Comparison of ENCODE assay signal across 8 cellular contexts in the genomic region with DNA sequence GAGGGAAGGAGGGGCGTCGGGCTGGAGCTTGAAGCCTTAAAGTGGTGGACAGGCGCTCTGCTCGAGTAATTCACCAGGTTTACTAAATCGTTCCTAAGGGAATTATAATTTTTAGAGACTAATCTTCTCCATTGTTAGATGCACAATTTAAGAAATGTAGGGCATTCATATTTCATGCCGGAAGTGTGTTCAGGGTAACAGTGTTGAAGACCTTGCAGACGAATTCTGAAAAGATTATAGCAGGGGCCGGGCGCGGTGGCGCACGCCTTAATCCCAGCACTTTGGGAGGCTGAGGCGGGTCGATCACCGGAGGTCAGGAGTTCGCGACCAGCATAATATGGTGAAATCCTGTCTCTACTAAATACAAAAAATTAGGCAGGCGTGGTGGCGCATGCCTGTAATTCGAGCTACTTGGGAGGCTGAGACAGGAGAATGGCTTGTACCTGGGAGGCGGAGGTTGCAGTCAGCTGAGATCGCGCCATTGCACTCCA. TPM values are rescaled to one million over a fixed set of nuclear protein-coding genes. Genes with fewer than 3 reads are reported as not detected.
A peak's percentile ranks its signal among the peaks of the same experiment; 100 is the strongest.
DNase-seq lines count a peak whose midpoint lies in the region; ATAC-seq, FAIRE-seq and TF ChIP-seq lines count a peak whose summit lies in the region.

No MANE protein-coding gene starts in this region.

- H3K4me3 Mint-ChIP-seq in chondrocyte (ENCODE audit: unreplicated experiment): no peak overlapping the region

- peaks cover 42% of the 10 kb centered on the region for H3K79me2 ChIP-seq in GM12878 (ENCODE audit: control insufficient read depth, insufficient read depth, low read length)

- TF ChIP-seq CTCF in GM06990 (IDR thresholded peaks at IDR 0.05; ENCODE audit: insufficient read depth, low read length, poor library complexity, severe bottlenecking) (no peak), GM12878 (IDR thresholded peaks at IDR 0.05 in 2 of 3, conservative IDR thresholded peaks at IDR 0.05 in 1 of 3; ENCODE audit: control insufficient read depth in 2 of 3, extremely low read depth in 1 of 3, insufficient read depth in 1 of 3, low read depth in 3 of 3, low read length in 3 of 3) (no peak), omental fat pad (IDR thresholded peaks at IDR 0.05) (no peak), chondrocyte (IDR thresholded peaks at IDR 0.05) (no peak)

- H3K4ac ChIP-seq in mesenchymal stem cell (ENCODE audit: low read depth in 1 of 2, low read length in 2 of 2): peak overlapping the region in 1 of 2 experiments; percentile 26

- no peaks in the 10 kb centered on the region for H3K9me3 Mint-ChIP-seq in chondrocyte (ENCODE audit: low read depth)

- no peak overlapping the region for H3K18ac ChIP-seq in mesenchymal stem cell (ENCODE audit: low read depth in 1 of 2, low read length in 2 of 2)

- no peak overlapping the region for H2BK5ac ChIP-seq in mesenchymal stem cell (ENCODE audit: low read depth, low read length, poor library complexity, severe bottlenecking)

- no peak for TF ChIP-seq POLR2A in GM12878 (IDR thresholded peaks at IDR 0.05; ENCODE audit: low read depth, low read length)

- H4K20me1 ChIP-seq in GM12878 (ENCODE audit: control insufficient read depth, insufficient read depth): no peaks in the 10 kb centered on the region

- H3K9me3 ChIP-seq in GM12878 (replicated peaks; ENCODE audit: control insufficient read depth, insufficient read depth, low read length) (no peaks in the 10 kb centered on the region; the same call in 2 of the 3 replicates), mesenchymal stem cell (ENCODE audit: control insufficient read depth, low read length) (no peaks in the 10 kb centered on the region)

- H3K4me2 ChIP-seq in GM12878 (ENCODE audit: control insufficient read depth, insufficient read depth) (peak overlapping the region; percentile 53), mesenchymal stem cell (ENCODE audit: low read length, poor library complexity, severe bottlenecking) (peak overlapping the region; percentile 38)

- H3K4me3 ChIP-seq in GM06990 (replicated peaks; ENCODE audit: low read depth, low read length) (peak overlapping the region; percentile 85), GM12878 (peak overlapping the region; percentile 80; the same call in 1 of the 2 replicates), mesenchymal stem cell (ENCODE audit: insufficient read depth in 1 of 2, low read depth in 1 of 2, low read length in 2 of 2) (peak overlapping the region in 1 of 2 experiments; percentile 92), H7 (ENCODE audit: insufficient read depth, low read depth, low read length) (no peak overlapping the region)

- TF ChIP-seq RAD21 in GM12878 (IDR thresholded peaks at IDR 0.05; ENCODE audit: insufficient read depth, low read depth, low read length): no peak

- H2AFZ ChIP-seq in GM12878 (ENCODE audit: control insufficient read depth, low read depth, low read length): peak overlapping the region; percentile 48
- H2AFZ ChIP-seq in mesenchymal stem cell (ENCODE audit: low read depth, low read length): no peak overlapping the region

- in situ Hi-C loops in GM12878 (cut with MboI): no loop called here

- H3K9ac ChIP-seq in GM12878 (ENCODE audit: control insufficient read depth, insufficient read depth, low read length) (peak overlapping the region; percentile 83; the same call in 1 of the 2 replicates), mesenchymal stem cell (ENCODE audit: low read length) (peak overlapping the region; percentile 95)

- 64% methylated on average over 23 of the region's 23 CpGs for WGBS in GM12878 (ENCODE audit: insufficient coverage, insufficient replicate concordance, low lambda C conversion rate, missing lambda C conversion rate)
- WGBS in mesenchymal stem cell: 73% methylated on average over 20 of the region's 23 CpGs

- H3K14ac ChIP-seq in mesenchymal stem cell (ENCODE audit: low read length in 2 of 2): no peak overlapping the region

- H4K8ac ChIP-seq in mesenchymal stem cell (ENCODE audit: low read length): no peak overlapping the region

- TF ChIP-seq EP300 in GM12878 (IDR thresholded peaks at IDR 0.05; ENCODE audit: borderline replicate concordance in 1 of 2, control insufficient read depth in 1 of 2, low read depth in 2 of 2, low read length in 2 of 2): no peak

- H2AK5ac ChIP-seq in mesenchymal stem cell (ENCODE audit: low read length, severe bottlenecking): no peak overlapping the region

- FAIRE-seq in GM12878 (lab: Jason Lieb, UNC): no peak

- no peaks in the 10 kb centered on the region for H3K27me3 Mint-ChIP-seq in chondrocyte (ENCODE audit: low read depth)

- H2BK15ac ChIP-seq in mesenchymal stem cell (ENCODE audit: low read depth, poor library complexity, severe bottlenecking): no peak overlapping the region

- CTCF ChIA-PET in GM12878 (lab: Yijun Ruan, JAX): interaction anchor here (0.7 to 2.5 kb wide), 3 partner anchors 15 to 129 kb away, joined by 3 to 15 read pairs (median 3); no protein-coding TSS in a partner anchor

- intact Hi-C loops in GM12878 (cut with micrococcal nuclease; ENCODE audit: unreplicated experiment): no loop called here

- no TSS peak for BruUV-seq in GM12878 (replicated peaks; lab: Mats Ljungman, UMichigan)

- no peak overlapping the region for H3K23ac ChIP-seq in mesenchymal stem cell (ENCODE audit: low read length in 2 of 2)

- DNase-seq in GM06990 (ENCODE audit: extremely low read depth, insufficient read length) (no peak), GM12878 (ENCODE audit: low read depth, low spot score) (no peak), mesenchymal stem cell (no peak), omental fat pad (ENCODE audit: low spot score) (no peak), H7 (no peak), chondrocyte (ENCODE audit: low spot score) (no peak)

- SMC1A ChIA-PET in GM12878 (lab: Charles Lee; ENCODE audit: uncharacterized antibody, unreplicated experiment): interaction anchor here (0.6 to 1.6 kb wide), 5 partner anchors 12 to 125 kb away, joined by 3 to 7 read pairs (median 4); partner anchors contain the start of gene BNIP2

- H2BK12ac ChIP-seq in mesenchymal stem cell (ENCODE audit: low read length in 2 of 2): peak overlapping the region in 1 of 2 experiments; percentile 37

- peaks cover 5% of the 10 kb centered on the region for H3K36me3 Mint-ChIP-seq in chondrocyte (ENCODE audit: low read depth)

- peaks cover 15% of the 10 kb centered on the region for H3K79me1 ChIP-seq in mesenchymal stem cell (replicated peaks; ENCODE audit: low read length, poor library complexity, severe bottlenecking)

- peaks cover 9% of the 10 kb centered on the region for H3K36me3 ChIP-seq in GM06990 (ENCODE audit: control insufficient read depth, insufficient read depth, low read length)
- H3K36me3 ChIP-seq in GM12878 (ENCODE audit: control insufficient read depth in 2 of 2, insufficient read depth in 2 of 2, low read length in 1 of 2): peaks cover 0 to 9% of the 10 kb centered on the region in 2 experiments; a peak in 2 of 4 replicates
- peaks cover 9 to 41% of the 10 kb centered on the region in 2 experiments for H3K36me3 ChIP-seq in mesenchymal stem cell (ENCODE audit: control insufficient read depth in 1 of 2, insufficient read depth in 2 of 2, low read depth in 1 of 2, low read length in 2 of 2)
- H3K36me3 ChIP-seq in H7 (replicated peaks; ENCODE audit: control insufficient read depth, insufficient read depth, low read length): 0 out of 2 replicates have a peak, but pooled peaks cover 2% of the 10 kb centered on the region

- H4K91ac ChIP-seq in mesenchymal stem cell (ENCODE audit: low read length): no peak overlapping the region

- H3K4me1 Mint-ChIP-seq in chondrocyte (ENCODE audit: low read depth): peaks cover 4% of the 10 kb centered on the region

- no peaks in the 10 kb centered on the region for H3K27me3 ChIP-seq in GM06990 (replicated peaks; ENCODE audit: control insufficient read depth, insufficient read depth, low read length)
- H3K27me3 ChIP-seq in GM12878 (replicated peaks in 1 of 2; ENCODE audit: control insufficient read depth in 2 of 2, insufficient read depth in 2 of 2, low read length in 1 of 2): no peaks in the 10 kb centered on the region
- H3K27me3 ChIP-seq in mesenchymal stem cell (ENCODE audit: control insufficient read depth in 1 of 2, insufficient read depth in 1 of 2, low read length in 2 of 2): no peaks in the 10 kb centered on the region
- H3K27me3 ChIP-seq in H7 (ENCODE audit: control insufficient read depth, insufficient read depth, low read length): no peaks in the 10 kb centered on the region

- H3K4me1 ChIP-seq in GM12878 (ENCODE audit: control insufficient read depth, insufficient read depth, low read length) (0 out of 2 replicates have a peak, but pooled peaks cover 4% of the 10 kb centered on the region), mesenchymal stem cell (ENCODE audit: control insufficient read depth, insufficient read depth, low read depth, low read length) (peaks cover 2% of the 10 kb centered on the region)

- no peak overlapping the region for H2BK120ac ChIP-seq in mesenchymal stem cell (ENCODE audit: low read depth, low read length)

- RAD21 ChIA-PET in GM12878 (lab: Charles Lee; ENCODE audit: unreplicated experiment): interaction anchor here (1.0 to 1.6 kb wide), 4 partner anchors 10 to 125 kb away, joined by 3 to 4 read pairs (median 3); no protein-coding TSS in a partner anchor

- H3K27ac ChIP-seq in GM12878 (ENCODE audit: control insufficient read depth, insufficient read depth) (peak overlapping the region; percentile 77), mesenchymal stem cell (ENCODE audit: low read length, poor library complexity, severe bottlenecking) (peak overlapping the region; percentile 19)

- H3K27ac Mint-ChIP-seq in chondrocyte (ENCODE audit: unreplicated experiment): no peak overlapping the region

- peak; percentile 2 for ATAC-seq in HG02981 (IDR thresholded peaks at IDR 0.05; ENCODE audit: unreplicated experiment)
- no peak for ATAC-seq in GM12878
- ATAC-seq in omental fat pad (ENCODE audit: low FRiP score): no peak
- no peak for ATAC-seq in HG03135 (IDR thresholded peaks at IDR 0.05; ENCODE audit: unreplicated experiment)

- POLR2A ChIA-PET in GM12878 (lab: Charles Lee): interaction anchor here (0.9 kb wide), 1 partner anchor 18 kb away, joined by 4 read pairs; no protein-coding TSS in a partner anchor

RNA-seq across cellular contexts. Expression of gene GTF2A2, which starts 0.4 kb away (rescaled TPM):
- total RNA-seq in GM12878 (2013; cell fraction: nucleolus; rRNA removed): 23.3 and 27.0 TPM in 2 replicates
- total RNA-seq in GM12878 (2014; rRNA removed) (89.2 and 104 TPM in 2 replicates), GM12878 (2014; rRNA removed; fragmentation: Illumina TruSeq; extraction: Trizol) (98.1 and 105 TPM in 2 replicates), GM12878 (2021) (150 and 160 TPM in 2 replicates), omental fat pad (10 to 100 TPM; 22.4 to 38.6 (median 28.7) TPM), chondrocyte (105 to 114 TPM (median 109 TPM) in 3 replicates)
- polyA plus RNA-seq in GM12878 (2011; ENCODE audit: low read depth): 56.6 TPM
- polyA plus RNA-seq in GM12878 (2011; rRNA removed) (93.9 and 172 TPM in 2 replicates), GM12878 (2014; fragmentation: Illumina TruSeq; extraction: Trizol) (108 and 124 TPM in 2 replicates), GM12878 (2014; fragmentation: Nextera tagmentation; extraction: Ambion mirVana) (100 to 1,000 TPM; 479 to 565 TPM), GM12878 (2014; rRNA removed) (101 and 103 TPM in 2 replicates), GM12878 (2016; fragmentation: Nextera tagmentation; extraction: Ambion mirVana) (100 to 1,000 TPM; 486 to 493 TPM)
- polyA plus RNA-seq in GM12878 (2011; cell fraction: cytosol; rRNA removed): 43.4 and 48.7 TPM in 2 replicates
- 22.4 and 46.6 TPM in 2 replicates for polyA plus RNA-seq in GM12878 (2011; cell fraction: nucleus; rRNA removed)
- polyA plus RNA-seq in GM12878 (2012): 68.8 and 94.4 TPM in 2 replicates
- polyA minus RNA-seq in GM12878 (2011; rRNA and poly(A)+ RNA removed): 13.6 and 15.9 TPM in 2 replicates
- polyA minus RNA-seq in GM12878 (2011; cell fraction: cytosol; rRNA and poly(A)+ RNA removed): 9.5 and 14.2 TPM in 2 replicates
- polyA minus RNA-seq in GM12878 (2011; cell fraction: nucleus; rRNA and poly(A)+ RNA removed): 8.7 and 11.8 TPM in 2 replicates
- polyA plus RNA-seq in mesenchymal stem cell (2013, experiment 1 of 2): 171 TPM
- 190 TPM for polyA plus RNA-seq in mesenchymal stem cell (2013, experiment 2 of 2)
- 36.4 and 63.4 TPM in 2 replicates for total RNA-seq in H7 (2014; rRNA removed; shearing (Covaris generic))

RNA-seq across cellular contexts. Expression of gene BNIP2, which starts 31.4 kb away (rescaled TPM):
- 109 and 110 TPM in 2 replicates for total RNA-seq in GM12878 (2013; cell fraction: nucleolus; rRNA removed)
- total RNA-seq in GM12878 (2014; rRNA removed): 61.2 and 68.1 TPM in 2 replicates
- total RNA-seq in GM12878 (2014; rRNA removed; fragmentation: Illumina TruSeq; extraction: Trizol): 88.3 and 90.2 TPM in 2 replicates
- total RNA-seq in GM12878 (2021): 60.2 and 63.1 TPM in 2 replicates
- polyA plus RNA-seq in GM12878 (2011; ENCODE audit: low read depth): 19.6 TPM
- 51.8 and 86.2 TPM in 2 replicates for polyA plus RNA-seq in GM12878 (2011; rRNA removed)
- 22.8 and 49.6 TPM in 2 replicates for polyA plus RNA-seq in GM12878 (2011; cell fraction: cytosol; rRNA removed)
- polyA plus RNA-seq in GM12878 (2011; cell fraction: nucleus; rRNA removed): 20.1 and 44.3 TPM in 2 replicates
- 40.0 and 41.6 TPM in 2 replicates for polyA plus RNA-seq in GM12878 (2012)
- polyA plus RNA-seq in GM12878 (2014; fragmentation: Illumina TruSeq; extraction: Trizol): 82.4 and 103 TPM in 2 replicates
- polyA plus RNA-seq in GM12878 (2014; fragmentation: Nextera tagmentation; extraction: Ambion mirVana): 10 to 100 TPM; 29.9 to 58.5 TPM
- polyA plus RNA-seq in GM12878 (2014; rRNA removed): 64.5 and 74.2 TPM in 2 replicates
- 100 to 1,000 TPM; 113 to 122 TPM for polyA plus RNA-seq in GM12878 (2016; fragmentation: Nextera tagmentation; extraction: Ambion mirVana)
- 11.2 and 23.2 TPM in 2 replicates for polyA minus RNA-seq in GM12878 (2011; rRNA and poly(A)+ RNA removed)
- polyA minus RNA-seq in GM12878 (2011; cell fraction: cytosol; rRNA and poly(A)+ RNA removed): 18.8 and 22.9 TPM in 2 replicates
- 16.2 and 27.7 TPM in 2 replicates for polyA minus RNA-seq in GM12878 (2011; cell fraction: nucleus; rRNA and poly(A)+ RNA removed)
- 56.0 TPM for polyA plus RNA-seq in mesenchymal stem cell (2013, experiment 1 of 2)
- polyA plus RNA-seq in mesenchymal stem cell (2013, experiment 2 of 2): 53.8 TPM
- total RNA-seq in omental fat pad: 100 to 1,000 TPM; 102 to 162 (median 132) TPM
- total RNA-seq in H7 (2014; rRNA removed; shearing (Covaris generic)): 28.9 and 30.6 TPM in 2 replicates
- 55.7 to 59.2 TPM (median 58.1 TPM) in 3 replicates for total RNA-seq in chondrocyte

RNA-seq across cellular contexts. Expression of gene GCNT3, which starts 46.1 kb away (rescaled TPM):
- total RNA-seq in GM12878 (2013; cell fraction: nucleolus; rRNA removed): not detected in 2 replicates
- total RNA-seq in GM12878 (2014; rRNA removed) (0.05 and 0.34 TPM in 2 replicates), GM12878 (2014; rRNA removed; fragmentation: Illumina TruSeq; extraction: Trizol) (0.04 and 0.23 TPM in 2 replicates), GM12878 (2021) (0.11 and 0.31 TPM in 2 replicates), omental fat pad (not detected), chondrocyte (0.51 to 0.79 TPM (median 0.70 TPM) in 3 replicates)
- not detected for polyA plus RNA-seq in GM12878 (2011; ENCODE audit: low read depth)
- polyA plus RNA-seq in GM12878 (2011; rRNA removed) (0.53 and 0.55 TPM in 2 replicates), GM12878 (2014; fragmentation: Illumina TruSeq; extraction: Trizol) (0.12 TPM in 1 of 2 replicates, not detected in the other), GM12878 (2014; fragmentation: Nextera tagmentation; extraction: Ambion mirVana) (under 1 TPM in 1 of 2 experiments, not detected in 1; 0.38 TPM), GM12878 (2014; rRNA removed) (0.03 and 0.05 TPM in 2 replicates), GM12878 (2016; fragmentation: Nextera tagmentation; extraction: Ambion mirVana) (under 1 TPM in 1 of 2 experiments, not detected in 1; 0.20 TPM)
- polyA plus RNA-seq in GM12878 (2011; cell fraction: cytosol; rRNA removed): 0.28 and 0.51 TPM in 2 replicates
- polyA plus RNA-seq in GM12878 (2011; cell fraction: nucleus; rRNA removed): 0.15 and 0.27 TPM in 2 replicates
- 0.08 and 0.21 TPM in 2 replicates for polyA plus RNA-seq in GM12878 (2012)
- polyA minus RNA-seq in GM12878 (2011; rRNA and poly(A)+ RNA removed): 0.36 and 0.73 TPM in 2 replicates
- not detected in 2 replicates for polyA minus RNA-seq in GM12878 (2011; cell fraction: cytosol; rRNA and poly(A)+ RNA removed)
- polyA minus RNA-seq in GM12878 (2011; cell fraction: nucleus; rRNA and poly(A)+ RNA removed): 0.48 and 0.60 TPM in 2 replicates
- 0.18 TPM for polyA plus RNA-seq in mesenchymal stem cell (2013, experiment 1 of 2)
- 0.08 TPM for polyA plus RNA-seq in mesenchymal stem cell (2013, experiment 2 of 2)
- 0.15 TPM in 1 of 2 replicates, not detected in the other for total RNA-seq in H7 (2014; rRNA removed; shearing (Covaris generic))
